Comparison of ENCODE assay signal across 1 cellular context in the genomic region with DNA sequence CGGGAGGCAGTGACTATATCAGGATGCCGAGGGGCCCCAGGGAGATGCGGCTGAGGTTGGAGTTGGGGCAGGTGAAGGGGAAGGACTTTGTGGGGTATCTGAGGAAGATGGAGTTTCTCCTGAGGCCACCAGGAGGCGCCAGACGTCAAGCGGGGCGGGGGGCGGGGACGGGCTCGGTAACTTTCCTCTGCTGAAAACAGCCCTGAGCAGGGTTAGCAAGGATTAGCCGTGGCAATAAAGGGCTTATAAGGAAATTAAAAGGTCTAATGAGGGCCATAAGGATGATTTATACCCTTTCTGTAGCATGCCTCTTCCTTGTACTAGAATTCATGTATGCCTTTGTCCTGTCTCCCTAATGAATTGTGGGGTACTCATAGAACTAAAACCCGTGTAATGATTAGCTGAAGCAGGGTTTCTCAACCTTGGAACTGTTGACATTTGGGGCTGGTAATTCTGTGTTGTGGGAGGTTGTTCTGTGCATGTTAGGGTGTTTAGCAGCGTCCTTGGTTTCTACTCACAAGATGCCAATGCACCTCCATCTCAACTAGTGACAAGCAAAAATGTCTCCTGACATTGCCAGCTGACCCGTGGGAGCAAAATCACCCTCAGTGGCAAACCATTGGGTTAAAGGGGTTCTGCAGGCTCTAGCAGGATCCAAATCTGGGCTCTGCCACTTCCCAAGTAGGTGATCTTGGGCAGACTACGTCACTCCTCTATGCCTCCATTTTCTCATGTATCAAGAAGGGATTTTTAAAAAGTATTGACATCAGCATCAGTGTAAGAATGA.
TF ChIP-seq lines count a peak whose summit lies in the region.

No MANE protein-coding gene starts in this region.

TF ChIP-seq in HepG2, 621 proteins besides CTCF, POLR2A, EP300 and RAD21 (continued from another document and continues in another):
- TF ChIP-seq, protein P1, sequence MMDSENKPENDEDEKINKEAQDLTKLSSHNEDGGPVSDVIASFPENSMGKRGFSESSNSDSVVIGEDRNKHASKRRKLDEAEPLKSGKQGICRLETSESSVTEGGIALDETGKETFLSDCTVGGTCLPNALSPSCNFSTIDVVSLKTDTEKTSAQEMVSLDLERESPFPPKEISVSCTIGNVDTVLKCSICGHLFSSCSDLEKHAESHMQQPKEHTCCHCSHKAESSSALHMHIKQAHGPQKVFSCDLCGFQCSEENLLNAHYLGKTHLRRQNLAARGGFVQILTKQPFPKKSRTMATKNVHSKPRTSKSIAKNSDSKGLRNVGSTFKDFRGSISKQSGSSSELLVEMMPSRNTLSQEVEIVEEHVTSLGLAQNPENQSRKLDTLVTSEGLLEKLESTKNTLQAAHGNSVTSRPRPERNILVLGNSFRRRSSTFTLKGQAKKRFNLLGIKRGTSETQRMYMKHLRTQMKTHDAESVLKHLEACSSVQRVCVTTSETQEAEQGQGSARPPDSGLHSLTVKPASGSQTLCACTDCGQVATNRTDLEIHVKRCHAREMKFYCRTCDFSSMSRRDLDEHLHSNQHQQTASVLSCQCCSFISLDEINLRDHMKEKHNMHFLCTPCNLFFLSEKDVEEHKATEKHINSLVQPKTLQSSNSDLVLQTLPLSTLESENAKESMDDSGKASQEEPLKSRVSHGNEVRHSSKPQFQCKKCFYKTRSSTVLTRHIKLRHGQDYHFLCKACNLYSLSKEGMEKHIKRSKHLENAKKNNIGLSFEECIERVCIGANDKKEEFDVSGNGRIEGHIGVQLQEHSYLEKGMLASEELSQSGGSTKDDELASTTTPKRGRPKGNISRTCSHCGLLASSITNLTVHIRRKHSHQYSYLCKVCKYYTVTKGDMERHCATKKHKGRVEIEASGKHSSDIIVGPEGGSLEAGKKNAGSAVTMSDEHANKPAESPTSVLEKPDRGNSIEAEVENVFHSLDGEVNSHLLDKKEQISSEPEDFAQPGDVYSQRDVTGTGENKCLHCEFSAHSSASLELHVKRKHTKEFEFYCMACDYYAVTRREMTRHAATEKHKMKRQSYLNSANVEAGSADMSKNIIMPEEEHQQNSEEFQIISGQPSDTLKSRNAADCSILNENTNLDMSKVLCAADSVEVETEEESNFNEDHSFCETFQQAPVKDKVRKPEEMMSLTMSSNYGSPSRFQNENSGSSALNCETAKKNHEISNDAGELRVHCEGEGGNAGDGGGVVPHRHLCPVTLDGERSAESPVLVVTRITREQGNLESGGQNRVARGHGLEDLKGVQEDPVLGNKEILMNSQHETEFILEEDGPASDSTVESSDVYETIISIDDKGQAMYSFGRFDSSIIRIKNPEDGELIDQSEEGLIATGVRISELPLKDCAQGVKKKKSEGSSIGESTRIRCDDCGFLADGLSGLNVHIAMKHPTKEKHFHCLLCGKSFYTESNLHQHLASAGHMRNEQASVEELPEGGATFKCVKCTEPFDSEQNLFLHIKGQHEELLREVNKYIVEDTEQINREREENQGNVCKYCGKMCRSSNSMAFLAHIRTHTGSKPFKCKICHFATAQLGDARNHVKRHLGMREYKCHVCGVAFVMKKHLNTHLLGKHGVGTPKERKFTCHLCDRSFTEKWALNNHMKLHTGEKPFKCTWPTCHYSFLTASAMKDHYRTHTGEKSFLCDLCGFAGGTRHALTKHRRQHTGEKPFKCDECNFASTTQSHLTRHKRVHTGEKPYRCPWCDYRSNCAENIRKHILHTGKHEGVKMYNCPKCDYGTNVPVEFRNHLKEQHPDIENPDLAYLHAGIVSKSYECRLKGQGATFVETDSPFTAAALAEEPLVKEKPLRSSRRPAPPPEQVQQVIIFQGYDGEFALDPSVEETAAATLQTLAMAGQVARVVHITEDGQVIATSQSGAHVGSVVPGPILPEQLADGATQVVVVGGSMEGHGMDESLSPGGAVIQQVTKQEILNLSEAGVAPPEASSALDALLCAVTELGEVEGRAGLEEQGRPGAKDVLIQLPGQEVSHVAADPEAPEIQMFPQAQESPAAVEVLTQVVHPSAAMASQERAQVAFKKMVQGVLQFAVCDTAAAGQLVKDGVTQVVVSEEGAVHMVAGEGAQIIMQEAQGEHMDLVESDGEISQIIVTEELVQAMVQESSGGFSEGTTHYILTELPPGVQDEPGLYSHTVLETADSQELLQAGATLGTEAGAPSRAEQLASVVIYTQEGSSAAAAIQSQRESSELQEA (CRISPR knock-in tag; IDR thresholded peaks at IDR 0.05; ENCODE audit: not compliant biosample characterization) = peak; percentile 48
- no peak for TF ChIP-seq CC2D1A (CRISPR knock-in tag; IDR thresholded peaks at IDR 0.05)
- TF ChIP-seq, protein P2, sequence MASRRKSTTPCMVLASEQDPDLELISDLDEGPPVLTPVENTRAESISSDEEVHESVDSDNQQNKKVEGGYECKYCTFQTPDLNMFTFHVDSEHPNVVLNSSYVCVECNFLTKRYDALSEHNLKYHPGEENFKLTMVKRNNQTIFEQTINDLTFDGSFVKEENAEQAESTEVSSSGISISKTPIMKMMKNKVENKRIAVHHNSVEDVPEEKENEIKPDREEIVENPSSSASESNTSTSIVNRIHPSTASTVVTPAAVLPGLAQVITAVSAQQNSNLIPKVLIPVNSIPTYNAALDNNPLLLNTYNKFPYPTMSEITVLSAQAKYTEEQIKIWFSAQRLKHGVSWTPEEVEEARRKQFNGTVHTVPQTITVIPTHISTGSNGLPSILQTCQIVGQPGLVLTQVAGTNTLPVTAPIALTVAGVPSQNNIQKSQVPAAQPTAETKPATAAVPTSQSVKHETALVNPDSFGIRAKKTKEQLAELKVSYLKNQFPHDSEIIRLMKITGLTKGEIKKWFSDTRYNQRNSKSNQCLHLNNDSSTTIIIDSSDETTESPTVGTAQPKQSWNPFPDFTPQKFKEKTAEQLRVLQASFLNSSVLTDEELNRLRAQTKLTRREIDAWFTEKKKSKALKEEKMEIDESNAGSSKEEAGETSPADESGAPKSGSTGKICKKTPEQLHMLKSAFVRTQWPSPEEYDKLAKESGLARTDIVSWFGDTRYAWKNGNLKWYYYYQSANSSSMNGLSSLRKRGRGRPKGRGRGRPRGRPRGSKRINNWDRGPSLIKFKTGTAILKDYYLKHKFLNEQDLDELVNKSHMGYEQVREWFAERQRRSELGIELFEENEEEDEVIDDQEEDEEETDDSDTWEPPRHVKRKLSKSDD (CRISPR knock-in tag; IDR thresholded peaks at IDR 0.05; ENCODE audit: low read depth) = no peak; the same call in none of the 2 replicates
- TF ChIP-seq, protein P3, sequence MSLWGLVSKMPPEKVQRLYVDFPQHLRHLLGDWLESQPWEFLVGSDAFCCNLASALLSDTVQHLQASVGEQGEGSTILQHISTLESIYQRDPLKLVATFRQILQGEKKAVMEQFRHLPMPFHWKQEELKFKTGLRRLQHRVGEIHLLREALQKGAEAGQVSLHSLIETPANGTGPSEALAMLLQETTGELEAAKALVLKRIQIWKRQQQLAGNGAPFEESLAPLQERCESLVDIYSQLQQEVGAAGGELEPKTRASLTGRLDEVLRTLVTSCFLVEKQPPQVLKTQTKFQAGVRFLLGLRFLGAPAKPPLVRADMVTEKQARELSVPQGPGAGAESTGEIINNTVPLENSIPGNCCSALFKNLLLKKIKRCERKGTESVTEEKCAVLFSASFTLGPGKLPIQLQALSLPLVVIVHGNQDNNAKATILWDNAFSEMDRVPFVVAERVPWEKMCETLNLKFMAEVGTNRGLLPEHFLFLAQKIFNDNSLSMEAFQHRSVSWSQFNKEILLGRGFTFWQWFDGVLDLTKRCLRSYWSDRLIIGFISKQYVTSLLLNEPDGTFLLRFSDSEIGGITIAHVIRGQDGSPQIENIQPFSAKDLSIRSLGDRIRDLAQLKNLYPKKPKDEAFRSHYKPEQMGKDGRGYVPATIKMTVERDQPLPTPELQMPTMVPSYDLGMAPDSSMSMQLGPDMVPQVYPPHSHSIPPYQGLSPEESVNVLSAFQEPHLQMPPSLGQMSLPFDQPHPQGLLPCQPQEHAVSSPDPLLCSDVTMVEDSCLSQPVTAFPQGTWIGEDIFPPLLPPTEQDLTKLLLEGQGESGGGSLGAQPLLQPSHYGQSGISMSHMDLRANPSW (CRISPR knock-in tag; IDR thresholded peaks at IDR 0.05; ENCODE audit: borderline replicate concordance) = no peak; the same call in 1 of the 2 replicates
- TF ChIP-seq ZNF460 (CRISPR knock-in tag; IDR thresholded peaks at IDR 0.05; ENCODE audit: borderline replicate concordance) = no peak; the same call in 1 of the 2 replicates
- peak; percentile 70; the same call in 1 of the 2 replicates for TF ChIP-seq MAF1 (CRISPR knock-in tag; IDR thresholded peaks at IDR 0.05; ENCODE audit: borderline replicate concordance)
- TF ChIP-seq SMAD3 (CRISPR knock-in tag; IDR thresholded peaks at IDR 0.05) = no peak
- TF ChIP-seq, protein P4, sequence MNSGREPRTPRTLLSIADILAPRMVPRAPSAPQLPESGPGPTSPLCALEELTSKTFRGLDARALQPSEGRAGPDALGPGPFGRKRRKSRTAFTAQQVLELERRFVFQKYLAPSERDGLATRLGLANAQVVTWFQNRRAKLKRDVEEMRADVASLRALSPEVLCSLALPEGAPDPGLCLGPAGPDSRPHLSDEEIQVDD (CRISPR knock-in tag; IDR thresholded peaks at IDR 0.05; ENCODE audit: borderline replicate concordance) = no peak
- 0 out of 2 replicates have a peak, but pooled peaks have one; percentile 10 for TF ChIP-seq ZNF850 (CRISPR knock-in tag; conservative IDR thresholded peaks at IDR 0.05)
- TF ChIP-seq ZNF546 (CRISPR knock-in tag; conservative IDR thresholded peaks at IDR 0.05) = peak; percentile 67; the same call in 1 of the 2 replicates
- TF ChIP-seq FOXJ3 (CRISPR knock-in tag; IDR thresholded peaks at IDR 0.05; ENCODE audit: borderline replicate concordance) = peak; percentile 89
- TF ChIP-seq, protein P5, sequence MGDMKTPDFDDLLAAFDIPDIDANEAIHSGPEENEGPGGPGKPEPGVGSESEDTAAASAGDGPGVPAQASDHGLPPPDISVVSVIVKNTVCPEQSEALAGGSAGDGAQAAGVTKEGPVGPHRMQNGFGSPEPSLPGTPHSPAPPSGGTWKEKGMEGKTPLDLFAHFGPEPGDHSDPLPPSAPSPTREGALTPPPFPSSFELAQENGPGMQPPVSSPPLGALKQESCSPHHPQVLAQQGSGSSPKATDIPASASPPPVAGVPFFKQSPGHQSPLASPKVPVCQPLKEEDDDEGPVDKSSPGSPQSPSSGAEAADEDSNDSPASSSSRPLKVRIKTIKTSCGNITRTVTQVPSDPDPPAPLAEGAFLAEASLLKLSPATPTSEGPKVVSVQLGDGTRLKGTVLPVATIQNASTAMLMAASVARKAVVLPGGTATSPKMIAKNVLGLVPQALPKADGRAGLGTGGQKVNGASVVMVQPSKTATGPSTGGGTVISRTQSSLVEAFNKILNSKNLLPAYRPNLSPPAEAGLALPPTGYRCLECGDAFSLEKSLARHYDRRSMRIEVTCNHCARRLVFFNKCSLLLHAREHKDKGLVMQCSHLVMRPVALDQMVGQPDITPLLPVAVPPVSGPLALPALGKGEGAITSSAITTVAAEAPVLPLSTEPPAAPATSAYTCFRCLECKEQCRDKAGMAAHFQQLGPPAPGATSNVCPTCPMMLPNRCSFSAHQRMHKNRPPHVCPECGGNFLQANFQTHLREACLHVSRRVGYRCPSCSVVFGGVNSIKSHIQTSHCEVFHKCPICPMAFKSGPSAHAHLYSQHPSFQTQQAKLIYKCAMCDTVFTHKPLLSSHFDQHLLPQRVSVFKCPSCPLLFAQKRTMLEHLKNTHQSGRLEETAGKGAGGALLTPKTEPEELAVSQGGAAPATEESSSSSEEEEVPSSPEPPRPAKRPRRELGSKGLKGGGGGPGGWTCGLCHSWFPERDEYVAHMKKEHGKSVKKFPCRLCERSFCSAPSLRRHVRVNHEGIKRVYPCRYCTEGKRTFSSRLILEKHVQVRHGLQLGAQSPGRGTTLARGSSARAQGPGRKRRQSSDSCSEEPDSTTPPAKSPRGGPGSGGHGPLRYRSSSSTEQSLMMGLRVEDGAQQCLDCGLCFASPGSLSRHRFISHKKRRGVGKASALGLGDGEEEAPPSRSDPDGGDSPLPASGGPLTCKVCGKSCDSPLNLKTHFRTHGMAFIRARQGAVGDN (CRISPR knock-in tag; IDR thresholded peaks at IDR 0.05) = peak; percentile 75
- no peak for TF ChIP-seq ZNF282 (IDR thresholded peaks at IDR 0.05; ENCODE audit: partially characterized antibody)
- no peak for TF ChIP-seq ZNF451 (CRISPR knock-in tag; IDR thresholded peaks at IDR 0.05)
- TF ChIP-seq, protein P6, sequence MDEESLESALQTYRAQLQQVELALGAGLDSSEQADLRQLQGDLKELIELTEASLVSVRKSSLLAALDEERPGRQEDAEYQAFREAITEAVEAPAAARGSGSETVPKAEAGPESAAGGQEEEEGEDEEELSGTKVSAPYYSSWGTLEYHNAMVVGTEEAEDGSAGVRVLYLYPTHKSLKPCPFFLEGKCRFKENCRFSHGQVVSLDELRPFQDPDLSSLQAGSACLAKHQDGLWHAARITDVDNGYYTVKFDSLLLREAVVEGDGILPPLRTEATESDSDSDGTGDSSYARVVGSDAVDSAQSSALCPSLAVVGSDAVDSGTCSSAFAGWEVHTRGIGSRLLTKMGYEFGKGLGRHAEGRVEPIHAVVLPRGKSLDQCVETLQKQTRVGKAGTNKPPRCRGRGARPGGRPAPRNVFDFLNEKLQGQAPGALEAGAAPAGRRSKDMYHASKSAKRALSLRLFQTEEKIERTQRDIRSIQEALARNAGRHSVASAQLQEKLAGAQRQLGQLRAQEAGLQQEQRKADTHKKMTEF (CRISPR knock-in tag; IDR thresholded peaks at IDR 0.05) = peak; percentile 62; the same call in 1 of the 2 replicates
- 0 out of 2 replicates have a peak, but pooled peaks have one; percentile 20 for TF ChIP-seq ESRRA (CRISPR knock-in tag; IDR thresholded peaks at IDR 0.05; ENCODE audit: low read depth)
- TF ChIP-seq ZNF382 (CRISPR knock-in tag; IDR thresholded peaks at IDR 0.05; ENCODE audit: borderline replicate concordance) = no peak
- TF ChIP-seq ZNF629 (CRISPR knock-in tag; conservative IDR thresholded peaks at IDR 0.05) = no peak
- TF ChIP-seq NFYB (CRISPR knock-in tag; IDR thresholded peaks at IDR 0.05) = no peak
- TF ChIP-seq NR2F1 (CRISPR knock-in tag; IDR thresholded peaks at IDR 0.05) = peak; percentile 35 to 44; a peak in 3 of 4 replicates
- peak; percentile 80; the same call in 1 of the 2 replicates for TF ChIP-seq ZNF569 (CRISPR knock-in tag; IDR thresholded peaks at IDR 0.05; ENCODE audit: borderline replicate concordance)
- TF ChIP-seq PHF21A (CRISPR knock-in tag; IDR thresholded peaks at IDR 0.05) = peak; percentile 90; the same call in 1 of the 2 replicates
- TF ChIP-seq, protein P7, sequence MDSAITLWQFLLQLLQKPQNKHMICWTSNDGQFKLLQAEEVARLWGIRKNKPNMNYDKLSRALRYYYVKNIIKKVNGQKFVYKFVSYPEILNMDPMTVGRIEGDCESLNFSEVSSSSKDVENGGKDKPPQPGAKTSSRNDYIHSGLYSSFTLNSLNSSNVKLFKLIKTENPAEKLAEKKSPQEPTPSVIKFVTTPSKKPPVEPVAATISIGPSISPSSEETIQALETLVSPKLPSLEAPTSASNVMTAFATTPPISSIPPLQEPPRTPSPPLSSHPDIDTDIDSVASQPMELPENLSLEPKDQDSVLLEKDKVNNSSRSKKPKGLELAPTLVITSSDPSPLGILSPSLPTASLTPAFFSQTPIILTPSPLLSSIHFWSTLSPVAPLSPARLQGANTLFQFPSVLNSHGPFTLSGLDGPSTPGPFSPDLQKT (CRISPR knock-in tag; IDR thresholded peaks at IDR 0.05; ENCODE audit: borderline replicate concordance) = no peak
- TF ChIP-seq STAG1 (CRISPR knock-in tag; IDR thresholded peaks at IDR 0.05) = peak; percentile 81
- TF ChIP-seq, protein P8, sequence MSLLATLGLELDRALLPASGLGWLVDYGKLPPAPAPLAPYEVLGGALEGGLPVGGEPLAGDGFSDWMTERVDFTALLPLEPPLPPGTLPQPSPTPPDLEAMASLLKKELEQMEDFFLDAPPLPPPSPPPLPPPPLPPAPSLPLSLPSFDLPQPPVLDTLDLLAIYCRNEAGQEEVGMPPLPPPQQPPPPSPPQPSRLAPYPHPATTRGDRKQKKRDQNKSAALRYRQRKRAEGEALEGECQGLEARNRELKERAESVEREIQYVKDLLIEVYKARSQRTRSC (CRISPR knock-in tag; IDR thresholded peaks at IDR 0.05; ENCODE audit: low read depth) = no peak
- no peak; the same call in 1 of the 2 replicates for TF ChIP-seq POLR2AphosphoS5 (IDR thresholded peaks at IDR 0.05; ENCODE audit: low read depth, low read length)
- no peak; the same call in 1 of the 2 replicates for TF ChIP-seq ZNF746 (CRISPR knock-in tag; IDR thresholded peaks at IDR 0.05)
- peak; percentile 83 for TF ChIP-seq HMG20A (CRISPR knock-in tag; IDR thresholded peaks at IDR 0.05; ENCODE audit: borderline replicate concordance)
- TF ChIP-seq ZIK1 (CRISPR knock-in tag; IDR thresholded peaks at IDR 0.05; ENCODE audit: borderline replicate concordance, low read depth) = peak; percentile 37
